Comparison of ENCODE assay signal across 1 cellular context in the genomic region with DNA sequence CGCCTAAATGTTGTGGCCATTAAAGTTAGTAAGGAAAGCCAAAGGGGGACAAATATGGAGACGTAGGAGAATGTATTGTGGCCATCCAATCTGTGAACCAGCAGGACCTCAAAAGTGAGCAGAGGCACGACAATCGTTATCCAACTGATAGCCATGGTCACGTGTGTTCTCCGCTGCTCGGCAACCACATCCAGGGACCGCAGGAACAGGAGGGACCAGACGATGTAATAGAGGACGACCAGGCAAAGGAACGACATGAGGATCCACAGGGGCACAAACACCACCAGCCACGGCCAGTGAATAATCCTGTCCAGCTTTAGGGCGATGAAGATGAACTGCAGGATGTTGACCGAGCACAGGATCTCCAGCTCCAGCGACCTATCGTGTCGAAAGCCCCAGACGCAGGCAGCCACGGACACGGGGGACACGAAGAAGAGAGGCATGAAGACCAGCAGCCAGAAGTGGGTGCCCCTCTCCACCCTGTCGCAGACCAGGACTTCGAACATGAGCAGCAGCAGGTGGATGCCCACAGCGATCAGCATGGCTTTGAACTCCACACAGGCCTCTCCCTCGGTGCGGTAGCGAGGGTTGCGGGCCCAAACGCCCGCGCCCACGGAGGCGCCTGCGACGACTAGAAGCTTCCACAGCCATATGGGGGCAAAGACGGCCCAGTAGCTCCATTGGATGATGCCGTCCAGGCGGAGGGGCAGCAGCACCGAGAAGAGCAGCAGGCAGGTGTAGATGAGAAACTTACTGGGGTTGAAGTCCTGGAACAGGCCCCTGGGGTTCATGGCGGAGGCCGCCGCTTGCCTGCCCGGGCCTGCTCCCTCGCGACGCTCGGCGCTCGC.
TF ChIP-seq lines count a peak whose summit lies in the region.

No MANE protein-coding gene starts in this region.

TF ChIP-seq in K562, 482 proteins besides CTCF, POLR2A, EP300 and RAD21 (continues in another document):
- TF ChIP-seq, protein P1, sequence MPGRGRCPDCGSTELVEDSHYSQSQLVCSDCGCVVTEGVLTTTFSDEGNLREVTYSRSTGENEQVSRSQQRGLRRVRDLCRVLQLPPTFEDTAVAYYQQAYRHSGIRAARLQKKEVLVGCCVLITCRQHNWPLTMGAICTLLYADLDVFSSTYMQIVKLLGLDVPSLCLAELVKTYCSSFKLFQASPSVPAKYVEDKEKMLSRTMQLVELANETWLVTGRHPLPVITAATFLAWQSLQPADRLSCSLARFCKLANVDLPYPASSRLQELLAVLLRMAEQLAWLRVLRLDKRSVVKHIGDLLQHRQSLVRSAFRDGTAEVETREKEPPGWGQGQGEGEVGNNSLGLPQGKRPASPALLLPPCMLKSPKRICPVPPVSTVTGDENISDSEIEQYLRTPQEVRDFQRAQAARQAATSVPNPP (IDR thresholded peaks at IDR 0.05; ENCODE audit: borderline replicate concordance, insufficient read depth, insufficient read length) = no peak
- TF ChIP-seq HDGF (IDR thresholded peaks at IDR 0.05) (0 out of 2 replicates have a peak, but pooled peaks have one; percentile 52), ARHGAP35 (IDR thresholded peaks at IDR 0.05; ENCODE audit: partially characterized antibody) (no peak), SMARCA5 (IDR thresholded peaks at IDR 0.05) (no peak), ZNF274 (IDR thresholded peaks at IDR 0.05; ENCODE audit: borderline replicate concordance, low read depth, low read length) (no peak), PRPF4 (IDR thresholded peaks at IDR 0.05; ENCODE audit: insufficient read depth, low read depth, low read length, poor library complexity, severe bottlenecking) (no peak), ZNF586 (CRISPR knock-in tag; conservative IDR thresholded peaks at IDR 0.05) (no peak), ZNF316 (IDR thresholded peaks at IDR 0.05) (no peak), USF1 (CRISPR knock-in tag; IDR thresholded peaks at IDR 0.05) (peak; percentile 83), ZNF507 (tag; conservative IDR thresholded peaks at IDR 0.05) (no peak), PYGO2 (tag; IDR thresholded peaks at IDR 0.05) (no peak), HDAC8 (tag; IDR thresholded peaks at IDR 0.05) (no peak), MLLT1 (IDR thresholded peaks at IDR 0.05) (0 out of 4 replicates have a peak, but pooled peaks of 1 of the 2 experiments have one; percentile 44), HMGN3 (IDR thresholded peaks at IDR 0.05; ENCODE audit: borderline replicate concordance, extremely low read depth, insufficient read length, low read depth, low read length) (no peak), HNRNPH1 (optimal IDR thresholded peaks at IDR 0.05; ENCODE audit: low read depth, low read length) (no peak), ZNF165 (CRISPR knock-in tag; IDR thresholded peaks at IDR 0.05; ENCODE audit: borderline replicate concordance) (no peak), ZBTB17 (CRISPR knock-in tag; IDR thresholded peaks at IDR 0.05) (peak; percentile 61; the same call in 1 of the 2 replicates), ZNF212 (CRISPR knock-in tag; IDR thresholded peaks at IDR 0.05) (0 out of 2 replicates have a peak, but pooled peaks have one; percentile 60), ZFP30 (CRISPR knock-in tag; IDR thresholded peaks at IDR 0.05; ENCODE audit: borderline replicate concordance) (no peak), ZBTB9 (CRISPR knock-in tag; IDR thresholded peaks at IDR 0.05) (0 out of 2 replicates have a peak, but pooled peaks have one; percentile 19), RBM14 (IDR thresholded peaks at IDR 0.05; ENCODE audit: borderline replicate concordance, insufficient read depth, low read depth, low read length) (no peak), CREBBP (IDR thresholded peaks at IDR 0.05; ENCODE audit: low read depth, low read length) (no peak), CC2D1A (IDR thresholded peaks at IDR 0.05) (no peak), POLR2H (tag; IDR thresholded peaks at IDR 0.05; ENCODE audit: low read depth) (no peak), FOXA1 (IDR thresholded peaks at IDR 0.05; ENCODE audit: borderline replicate concordance) (no peak), HIVEP1 (CRISPR knock-in tag; IDR thresholded peaks at IDR 0.05) (no peak), RAD51 (IDR thresholded peaks at IDR 0.05; ENCODE audit: borderline replicate concordance, low read depth) (no peak), TBL1XR1 (IDR thresholded peaks at IDR 0.05; ENCODE audit: low read length in 2 of 2) (no peak), CUX1 (CRISPR knock-in tag; IDR thresholded peaks at IDR 0.05) (peak; percentile 80; the same call in 1 of the 2 replicates), KDM5B (IDR thresholded peaks at IDR 0.05; ENCODE audit: insufficient replicate concordance, low read depth, low read length) (peak; percentile 20), FOXK2 (conservative IDR thresholded peaks at IDR 0.05 in 1 of 2, IDR thresholded peaks at IDR 0.05 in 1 of 2; ENCODE audit: low read depth in 2 of 2) (no peak), FOXK1 (CRISPR knock-in tag; IDR thresholded peaks at IDR 0.05; ENCODE audit: borderline replicate concordance) (peak; percentile 86; the same call in 1 of the 2 replicates), PPARD (CRISPR knock-in tag; IDR thresholded peaks at IDR 0.05) (no peak), RBM25 (IDR thresholded peaks at IDR 0.05; ENCODE audit: low read depth, low read length, severe bottlenecking) (no peak), ZNF583 (CRISPR knock-in tag; IDR thresholded peaks at IDR 0.05) (0 out of 2 replicates have a peak, but pooled peaks have one; percentile 56), ZBTB43 (CRISPR knock-in tag; IDR thresholded peaks at IDR 0.05) (no peak), BRD4 (IDR thresholded peaks at IDR 0.05) (0 out of 2 replicates have a peak, but pooled peaks have one; percentile 21)
- TF ChIP-seq, protein P2, sequence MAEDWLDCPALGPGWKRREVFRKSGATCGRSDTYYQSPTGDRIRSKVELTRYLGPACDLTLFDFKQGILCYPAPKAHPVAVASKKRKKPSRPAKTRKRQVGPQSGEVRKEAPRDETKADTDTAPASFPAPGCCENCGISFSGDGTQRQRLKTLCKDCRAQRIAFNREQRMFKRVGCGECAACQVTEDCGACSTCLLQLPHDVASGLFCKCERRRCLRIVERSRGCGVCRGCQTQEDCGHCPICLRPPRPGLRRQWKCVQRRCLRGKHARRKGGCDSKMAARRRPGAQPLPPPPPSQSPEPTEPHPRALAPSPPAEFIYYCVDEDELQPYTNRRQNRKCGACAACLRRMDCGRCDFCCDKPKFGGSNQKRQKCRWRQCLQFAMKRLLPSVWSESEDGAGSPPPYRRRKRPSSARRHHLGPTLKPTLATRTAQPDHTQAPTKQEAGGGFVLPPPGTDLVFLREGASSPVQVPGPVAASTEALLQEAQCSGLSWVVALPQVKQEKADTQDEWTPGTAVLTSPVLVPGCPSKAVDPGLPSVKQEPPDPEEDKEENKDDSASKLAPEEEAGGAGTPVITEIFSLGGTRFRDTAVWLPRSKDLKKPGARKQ (CRISPR knock-in tag; IDR thresholded peaks at IDR 0.05) = peak; percentile 80; the same call in 1 of the 2 replicates
- TF ChIP-seq, protein P3, sequence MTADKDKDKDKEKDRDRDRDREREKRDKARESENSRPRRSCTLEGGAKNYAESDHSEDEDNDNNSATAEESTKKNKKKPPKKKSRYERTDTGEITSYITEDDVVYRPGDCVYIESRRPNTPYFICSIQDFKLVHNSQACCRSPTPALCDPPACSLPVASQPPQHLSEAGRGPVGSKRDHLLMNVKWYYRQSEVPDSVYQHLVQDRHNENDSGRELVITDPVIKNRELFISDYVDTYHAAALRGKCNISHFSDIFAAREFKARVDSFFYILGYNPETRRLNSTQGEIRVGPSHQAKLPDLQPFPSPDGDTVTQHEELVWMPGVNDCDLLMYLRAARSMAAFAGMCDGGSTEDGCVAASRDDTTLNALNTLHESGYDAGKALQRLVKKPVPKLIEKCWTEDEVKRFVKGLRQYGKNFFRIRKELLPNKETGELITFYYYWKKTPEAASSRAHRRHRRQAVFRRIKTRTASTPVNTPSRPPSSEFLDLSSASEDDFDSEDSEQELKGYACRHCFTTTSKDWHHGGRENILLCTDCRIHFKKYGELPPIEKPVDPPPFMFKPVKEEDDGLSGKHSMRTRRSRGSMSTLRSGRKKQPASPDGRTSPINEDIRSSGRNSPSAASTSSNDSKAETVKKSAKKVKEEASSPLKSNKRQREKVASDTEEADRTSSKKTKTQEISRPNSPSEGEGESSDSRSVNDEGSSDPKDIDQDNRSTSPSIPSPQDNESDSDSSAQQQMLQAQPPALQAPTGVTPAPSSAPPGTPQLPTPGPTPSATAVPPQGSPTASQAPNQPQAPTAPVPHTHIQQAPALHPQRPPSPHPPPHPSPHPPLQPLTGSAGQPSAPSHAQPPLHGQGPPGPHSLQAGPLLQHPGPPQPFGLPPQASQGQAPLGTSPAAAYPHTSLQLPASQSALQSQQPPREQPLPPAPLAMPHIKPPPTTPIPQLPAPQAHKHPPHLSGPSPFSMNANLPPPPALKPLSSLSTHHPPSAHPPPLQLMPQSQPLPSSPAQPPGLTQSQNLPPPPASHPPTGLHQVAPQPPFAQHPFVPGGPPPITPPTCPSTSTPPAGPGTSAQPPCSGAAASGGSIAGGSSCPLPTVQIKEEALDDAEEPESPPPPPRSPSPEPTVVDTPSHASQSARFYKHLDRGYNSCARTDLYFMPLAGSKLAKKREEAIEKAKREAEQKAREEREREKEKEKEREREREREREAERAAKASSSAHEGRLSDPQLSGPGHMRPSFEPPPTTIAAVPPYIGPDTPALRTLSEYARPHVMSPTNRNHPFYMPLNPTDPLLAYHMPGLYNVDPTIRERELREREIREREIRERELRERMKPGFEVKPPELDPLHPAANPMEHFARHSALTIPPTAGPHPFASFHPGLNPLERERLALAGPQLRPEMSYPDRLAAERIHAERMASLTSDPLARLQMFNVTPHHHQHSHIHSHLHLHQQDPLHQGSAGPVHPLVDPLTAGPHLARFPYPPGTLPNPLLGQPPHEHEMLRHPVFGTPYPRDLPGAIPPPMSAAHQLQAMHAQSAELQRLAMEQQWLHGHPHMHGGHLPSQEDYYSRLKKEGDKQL (CRISPR knock-in tag; IDR thresholded peaks at IDR 0.05; ENCODE audit: borderline replicate concordance) = no peak
